In genomic region chr4:94498502-94498901, GRCh38 we compare ENCODE assay signal across 24 cellular contexts.
"Had no signal": no experiment of that assay in that cellular context is flagged by ENCODE, and none has a peak within 500 bp of the region (broad histone marks: within the 10 kb centered on the region; RNA-seq: fewer than 3 reads in every experiment).

No MANE protein-coding gene starts in this region.

- ATAC-seq: esophagus mucosa, heart right ventricle, natural killer cell, pancreas, right lobe of liver had no signal

- H3K27me3 Mint-ChIP-seq: memory B cell, type B pancreatic cell had no signal

- DNase-seq: dermis blood vessel endothelial cell; foreskin fibroblast; glutamatergic neuron; heart right ventricle; hippocampal formation; immature natural killer cell; islet precursor cell; natural killer cell; pancreas; right lobe of liver; small intestine; stimulated activated CD4-positive, alpha-beta T cell treated with anti-CD3 and anti-CD28 coated beads, Interleukin-12 subunit alpha, Interleukin-12 subunit beta, amount 100 ng/mL, for 4 hours; stimulated activated CD4-positive, alpha-beta T cell treated with anti-CD3 and anti-CD28 coated beads, Interleukin-1b, Interleukin-23, amount 100 ng/mL, for 48 hours; stimulated activated CD4-positive, alpha-beta T cell treated with anti-CD3 and anti-CD28 coated beads, Interleukin-4, amount 100 ng/mL, for 1 hour; stimulated activated CD8-positive, alpha-beta memory T cell treated with anti-CD3 and anti-CD28 coated beads, Interleukin-4, amount 100 ng/mL, for 48 hours; stimulated activated naive CD4-positive, alpha-beta T cell; substantia nigra; testis; tibial artery had no signal

- H3K4me1 Mint-ChIP-seq: immature natural killer cell, memory B cell had no signal

- H3K4me3 ChIP-seq: coronary artery, heart right ventricle, pancreas, right lobe of liver, testis, tibial artery had no signal

- H3K36me3 ChIP-seq: neutrophil, pancreas, right lobe of liver had no signal

- H3K9me3 ChIP-seq: heart right ventricle, neutrophil, pancreas, right lobe of liver, testis, tibial artery had no signal

- H3K27ac ChIP-seq: coronary artery, neutrophil, pancreas, right lobe of liver, testis had no signal

- H3K9me3 Mint-ChIP-seq: immature natural killer cell, memory B cell, natural killer cell, type B pancreatic cell had no signal

- H3K4me1 ChIP-seq: pancreas, right lobe of liver, testis had no signal

- H3K27me3 ChIP-seq: heart right ventricle, neutrophil, pancreas, right lobe of liver, testis, tibial artery had no signal

- H3K4me3 Mint-ChIP-seq: immature natural killer cell, memory B cell, natural killer cell, type B pancreatic cell had no signal

- H3K27ac Mint-ChIP-seq: immature natural killer cell, memory B cell, natural killer cell, type B pancreatic cell had no signal
